ENCODE assay signal across 1 cellular context in genomic region chr20:38799248-38799647, GRCh38.
TF ChIP-seq lines count a peak whose summit lies in the region.

No MANE protein-coding gene starts in this region.

TF ChIP-seq in WTC11, 78 proteins besides CTCF, POLR2A, EP300 and RAD21 (continued from another document):
- TF ChIP-seq E2F1 (CRISPR knock-in tag; IDR thresholded peaks at IDR 0.05), result no peak
- no peak for TF ChIP-seq ZNF416 (CRISPR knock-in tag; IDR thresholded peaks at IDR 0.05)
- no peak for TF ChIP-seq FOXP1 (CRISPR knock-in tag; IDR thresholded peaks at IDR 0.05; ENCODE audit: borderline replicate concordance)
- no peak for TF ChIP-seq FOXK1 (CRISPR knock-in tag; IDR thresholded peaks at IDR 0.05)
- no peak for TF ChIP-seq ZNF263 (CRISPR knock-in tag; IDR thresholded peaks at IDR 0.05; ENCODE audit: low read depth)
- no peak for TF ChIP-seq E2F5 (CRISPR knock-in tag; IDR thresholded peaks at IDR 0.05)
- no peak for TF ChIP-seq ATF2 (CRISPR knock-in tag; IDR thresholded peaks at IDR 0.05; ENCODE audit: borderline replicate concordance, low read depth)
- no peak for TF ChIP-seq TEAD1 (CRISPR knock-in tag; IDR thresholded peaks at IDR 0.05)
- TF ChIP-seq CDX4 (CRISPR knock-in tag; IDR thresholded peaks at IDR 0.05; ENCODE audit: borderline replicate concordance), result no peak
TF ChIP-seq in WTC11: peak in this region for 0.
